In genomic region chr1:150407330-150407729, GRCh38 we compare ENCODE assay signal across 32 cellular contexts.
"Had no signal": no experiment of that assay in that cellular context is flagged by ENCODE, and none has a peak within 500 bp of the region (broad histone marks: within the 10 kb centered on the region; RNA-seq: fewer than 3 reads in every experiment).

No MANE protein-coding gene starts in this region.

- ATAC-seq: activated CD4-positive, CD25-positive, alpha-beta regulatory T cell treated with anti-CD3 and anti-CD28 coated beads, Interleukin-2, amount 50 U/mL, for 24 hours; activated CD8-positive, alpha-beta memory T cell treated with anti-CD3 and anti-CD28 coated beads, Interleukin-2, amount 10 ng/mL, durations not matched to agents 7 days and 5 days; activated naive CD4-positive, alpha-beta T cell treated with anti-CD3 and anti-CD28 coated beads, Interleukin-2, amount 50 U/mL, for 72 hours; PC-3; Right ventricle myocardium inferior had no signal

- H3K27me3 Mint-ChIP-seq: activated CD4-positive, alpha-beta memory T cell treated with anti-CD3 and anti-CD28 coated beads, Interleukin-2, amount 10 ng/mL, durations not matched to agents 7 days and 5 days; activated CD8-positive, alpha-beta memory T cell treated with anti-CD3 and anti-CD28 coated beads, Interleukin-2, amount 10 ng/mL, durations not matched to agents 7 days and 5 days; brain had no signal

- H3K27ac ChIP-seq: adrenal gland, RWPE1 had no signal

- H3K9me3 Mint-ChIP-seq: activated CD4-positive, alpha-beta memory T cell treated with anti-CD3 and anti-CD28 coated beads, Interleukin-2, amount 10 ng/mL, durations not matched to agents 7 days and 5 days; activated naive CD4-positive, alpha-beta T cell treated with anti-CD3 and anti-CD28 coated beads, Interleukin-2, amount 50 U/mL, for 72 hours; activated T-helper 2 cell treated with anti-CD3 and anti-CD28 coated beads, Interferon-gamma antibody, Interleukin-2, Interleukin-4, amounts not matched to agents 10 μg/mL and 5 μg/mL and 100 μg/mL, durations not matched to agents 14 hours and 24 hours and 36 hours had no signal

- DNase-seq: activated CD4-positive, alpha-beta memory T cell treated with anti-CD3 and anti-CD28 coated beads, Interleukin-2, amount 10 ng/mL, durations not matched to agents 7 days and 5 days; activated CD4-positive, alpha-beta T cell treated with anti-CD3 and anti-CD28 coated beads for 48 hours; activated CD8-positive, alpha-beta memory T cell treated with anti-CD3 and anti-CD28 coated beads for 24 hours; activated CD8-positive, alpha-beta memory T cell treated with anti-CD3 and anti-CD28 coated beads, Interleukin-2, amount 10 ng/mL, durations not matched to agents 7 days and 5 days; activated CD8-positive, alpha-beta memory T cell treated with anti-CD3 and anti-CD28 coated beads, Interleukin-2, amount 50 U/mL, for 48 hours; activated gamma-delta T cell; activated naive CD4-positive, alpha-beta T cell treated with Interleukin-2 at 50 U/mL for 16 hours; adrenal gland; caudate nucleus; cerebellar nuclear complex; Kasumi-1; KG1; MG63; NCI-H1048; NCI-H1105 treated with DMSO at 0.1 percent for 48 hours; NCI-H1436; NCI-H1694; NCI-H1930; NCI-H2081 treated with DMSO at 0.1 percent for 48 hours; NCI-H226; NCI-H446 treated with DMSO at 0.1 percent for 48 hours; NCI-H524; NCI-H69; NCI-H82; PC-3; T1000 had no signal

- H3K36me3 ChIP-seq: adrenal gland, MG63 had no signal

- H3K27ac Mint-ChIP-seq: activated CD4-positive, alpha-beta memory T cell treated with anti-CD3 and anti-CD28 coated beads, Interleukin-2, amount 10 ng/mL, durations not matched to agents 7 days and 5 days; activated CD8-positive, alpha-beta memory T cell treated with anti-CD3 and anti-CD28 coated beads, Interleukin-2, amount 10 ng/mL, durations not matched to agents 7 days and 5 days; activated T-helper 2 cell treated with anti-CD3 and anti-CD28 coated beads, Interferon-gamma antibody, Interleukin-2, Interleukin-4, amounts not matched to agents 10 μg/mL and 5 μg/mL and 100 μg/mL, durations not matched to agents 14 hours and 24 hours and 36 hours had no signal

- H3K9me3 ChIP-seq: adrenal gland, MG63 had no signal

- H3K27me3 ChIP-seq: adrenal gland, MG63 had no signal

- H3K4me3 Mint-ChIP-seq: activated CD4-positive, alpha-beta memory T cell treated with anti-CD3 and anti-CD28 coated beads, Interleukin-2, amount 10 ng/mL, durations not matched to agents 7 days and 5 days; activated CD8-positive, alpha-beta memory T cell treated with anti-CD3 and anti-CD28 coated beads, Interleukin-2, amount 10 ng/mL, durations not matched to agents 7 days and 5 days; brain had no signal

- H3K36me3 Mint-ChIP-seq: activated naive CD4-positive, alpha-beta T cell treated with anti-CD3 and anti-CD28 coated beads, Interleukin-2, amount 50 U/mL, for 72 hours had no signal

- H3K4me3 ChIP-seq: adrenal gland, MG63 had no signal
